In the genomic region with DNA sequence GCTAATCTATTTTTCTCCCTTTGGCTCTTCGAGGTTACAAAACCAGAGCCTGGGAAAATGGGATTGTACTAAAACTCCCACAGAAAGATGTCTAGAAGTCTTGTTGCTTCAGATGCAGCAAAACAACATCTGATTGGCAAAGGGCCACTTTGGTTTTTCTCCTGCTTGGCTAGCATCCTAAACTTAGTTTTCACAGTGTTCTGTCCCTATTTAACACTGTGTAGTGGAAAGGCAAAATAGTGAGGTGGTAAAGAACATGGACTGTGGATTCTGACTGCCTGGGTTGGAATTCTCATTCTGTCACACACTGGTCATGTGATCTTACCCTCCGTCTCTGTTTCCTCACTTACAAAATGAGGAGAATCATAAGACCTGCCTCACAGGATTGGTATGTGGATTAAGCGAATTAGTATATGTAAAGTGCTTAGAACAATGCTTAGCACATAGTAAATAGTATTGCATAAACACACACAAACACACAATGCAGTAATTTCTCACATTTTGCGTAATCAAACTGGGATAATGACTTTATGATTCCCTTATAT, we compare ENCODE assay signal across 13 cellular contexts. TPM values are rescaled to one million over a fixed set of nuclear protein-coding genes. Genes with fewer than 3 reads are reported as not detected.
A peak's percentile ranks its signal among the peaks of the same experiment; 100 is the strongest.
DNase-seq lines count a peak whose midpoint lies in the region; ATAC-seq, FAIRE-seq and TF ChIP-seq lines count a peak whose summit lies in the region.
"Had no signal": no experiment of that assay in that cellular context is flagged by ENCODE, and none has a peak within 500 bp of the region (broad histone marks: within the 10 kb centered on the region; RNA-seq: fewer than 3 reads in every experiment).

No MANE protein-coding gene starts in this region.

- no peaks in the 10 kb centered on the region for H3K79me2 ChIP-seq in HepG2 (ENCODE audit: insufficient read depth, low read length)

- in situ Hi-C loops in HepG2 (cut with HindIII; ENCODE audit: extremely low pct_ligation_motif_present, low pct_unique_long_range_greater_than_20kb), result no loop called here

- no peak for TF ChIP-seq CTCF in right lobe of liver (IDR thresholded peaks at IDR 0.05)
- no peak for TF ChIP-seq CTCF in HepG2 (CRISPR knock-in tag; IDR thresholded peaks at IDR 0.05)
- TF ChIP-seq CTCF in endodermal cell (conservative IDR thresholded peaks at IDR 0.05), result no peak
- no peak for TF ChIP-seq CTCF in lung (IDR thresholded peaks at IDR 0.05; ENCODE audit: control extremely low read depth, extremely low read depth)

- H3K27ac Mint-ChIP-seq in endodermal cell, result peak overlapping the region; percentile 65
- H3K27ac Mint-ChIP-seq in activated T-cell treated with anti-CD3 and anti-CD28 coated beads, Interleukin-2, amount 50 U/mL, for 24 hours, result no peak overlapping the region
- no peak overlapping the region for H3K27ac Mint-ChIP-seq in activated naive CD8-positive, alpha-beta T cell treated with anti-CD3 and anti-CD28 coated beads, Interleukin-2, amount 50 U/mL, for 24 hours
- H3K27ac Mint-ChIP-seq: T-cell had no signal

- H3K27me3 ChIP-seq in right lobe of liver (no peaks in the 10 kb centered on the region), HepG2 (ENCODE audit: control insufficient read depth in 1 of 2, insufficient read depth in 2 of 2, low read length in 2 of 2) (0 out of 5 replicates have a peak, but pooled peaks cover 0 to 3% of the 10 kb centered on the region in 2 experiments), endodermal cell (ENCODE audit: control insufficient read depth, insufficient read depth, low read length, poor library complexity, severe bottlenecking) (no peaks in the 10 kb centered on the region), lung (ENCODE audit: control insufficient read depth, insufficient read depth) (no peaks in the 10 kb centered on the region)
- H3K27me3 ChIP-seq: colonic mucosa had no signal

- H3K4me3 Mint-ChIP-seq in endodermal cell, result no peak overlapping the region
- no peak overlapping the region for H3K4me3 Mint-ChIP-seq in activated T-cell treated with anti-CD3 and anti-CD28 coated beads, Interleukin-2, amount 50 U/mL, for 24 hours
- H3K4me3 Mint-ChIP-seq in activated naive CD8-positive, alpha-beta T cell treated with anti-CD3 and anti-CD28 coated beads, Interleukin-2, amount 50 U/mL, for 24 hours, result no peak overlapping the region
- H3K4me3 Mint-ChIP-seq: T-cell had no signal

- H3K4me3 ChIP-seq in right lobe of liver (no peak overlapping the region), HepG2 (replicated peaks in 1 of 3; ENCODE audit: insufficient read depth in 1 of 3, low read depth in 2 of 3, low read length in 3 of 3) (no peak overlapping the region), endodermal cell (ENCODE audit: low read length) (no peak overlapping the region), lung (no peak overlapping the region)
- H3K4me3 ChIP-seq: colonic mucosa, psoas muscle had no signal

- no TSS peak for BruUV-seq in HepG2 (replicated peaks; lab: Mats Ljungman, UMichigan)

- POLR2A ChIA-PET in HepG2 (lab: Yijun Ruan, JAX), result no interaction called here

- H3K4me2 ChIP-seq in HepG2 (ENCODE audit: low read depth, low read length), result no peak overlapping the region

- no peaks in the 10 kb centered on the region for H3K9me3 ChIP-seq in right lobe of liver
- H3K9me3 ChIP-seq in HepG2 (ENCODE audit: low read length), result no peaks in the 10 kb centered on the region
- H3K9me3 ChIP-seq in endodermal cell (ENCODE audit: control insufficient read depth, low read length), result no peaks in the 10 kb centered on the region
- H3K9me3 ChIP-seq in lung (ENCODE audit: control insufficient read depth in 2 of 2, insufficient read depth in 1 of 2, low read length in 1 of 2), result no peaks in the 10 kb centered on the region
- H3K9me3 ChIP-seq: colonic mucosa, psoas muscle had no signal

- H3K27ac ChIP-seq in right lobe of liver (no peak overlapping the region), HepG2 (ENCODE audit: extremely low read length, insufficient read depth, low read length) (no peak overlapping the region), endodermal cell (ENCODE audit: low read depth, low read length) (no peak overlapping the region), lung (ENCODE audit: low read depth in 1 of 2, low read length in 1 of 2) (no peak overlapping the region)
- H3K27ac ChIP-seq: colonic mucosa, psoas muscle had no signal

- DNase-seq in right lobe of liver (no peak), HepG2 (ENCODE audit: low spot score) (no peak), endodermal cell (no peak), lung (ENCODE audit: low spot score) (no peak), hippocampal formation (lab: John Stamatoyannopoulos, UW) (no peak), GOT3 (lab: John Stamatoyannopoulos, UW) (no peak)
- DNase-seq in activated T-cell treated with anti-CD3 and anti-CD28 coated beads, Interleukin-2, amount 50 U/mL, for 24 hours, result no peak
- no peak for DNase-seq in activated naive CD8-positive, alpha-beta T cell treated with anti-CD3 and anti-CD28 coated beads, Interleukin-2, amount 50 U/mL, for 24 hours
- DNase-seq: colonic mucosa, NCI-H510A, psoas muscle, T-cell had no signal

- CTCF ChIA-PET in HepG2 (lab: Yijun Ruan, JAX; ENCODE audit: low intra/inter-chr PET ratio, low total read pairs), result no interaction called here

- H3K9ac ChIP-seq in HepG2 (ENCODE audit: insufficient read depth, low read depth, low read length) (no peak overlapping the region), endodermal cell (ENCODE audit: extremely low read depth, low read length, poor library complexity, severe bottlenecking) (no peak overlapping the region)

- whole genome bisulfite sequencing in right lobe of liver (ENCODE audit: insufficient coverage, low coverage, low lambda C conversion rate, missing lambda C conversion rate), result 64% methylated on average over 4 of the region's 4 CpGs
- 49% methylated on average over 4 of the region's 4 CpGs for WGBS in HepG2 (ENCODE audit: low lambda C conversion rate)
- WGBS in endodermal cell (ENCODE audit: insufficient coverage in 1 of 2, insufficient read length in 1 of 2), 2 experiments, result 83% methylated on average over 1 to 2 of the region's 4 CpGs
- WGBS in lung, 2 donors, result 67 to 72% methylated on average over 4 of the region's 4 CpGs

- intact Hi-C loops in right lobe of liver (cut with DNase I), result no loop called here
- intact Hi-C loops in HepG2 (cut with micrococcal nuclease; ENCODE audit: unreplicated experiment), result no loop called here

- peaks cover 5% of the 10 kb centered on the region for H3K4me1 Mint-ChIP-seq in endodermal cell
- H3K4me1 Mint-ChIP-seq in activated T-cell treated with anti-CD3 and anti-CD28 coated beads, Interleukin-2, amount 50 U/mL, for 24 hours (ENCODE audit: low read depth), result no peaks in the 10 kb centered on the region
- no peaks in the 10 kb centered on the region for H3K4me1 Mint-ChIP-seq in activated naive CD8-positive, alpha-beta T cell treated with anti-CD3 and anti-CD28 coated beads, Interleukin-2, amount 50 U/mL, for 24 hours
- H3K4me1 Mint-ChIP-seq: T-cell had no signal

- no peak for TF ChIP-seq RAD21 in HepG2 (CRISPR knock-in tag; IDR thresholded peaks at IDR 0.05)

- no peaks in the 10 kb centered on the region for H3K36me3 Mint-ChIP-seq in endodermal cell (ENCODE audit: low read depth)
- H3K36me3 Mint-ChIP-seq in activated T-cell treated with anti-CD3 and anti-CD28 coated beads, Interleukin-2, amount 50 U/mL, for 24 hours (ENCODE audit: low read depth), result no peaks in the 10 kb centered on the region
- H3K36me3 Mint-ChIP-seq in activated naive CD8-positive, alpha-beta T cell treated with anti-CD3 and anti-CD28 coated beads, Interleukin-2, amount 50 U/mL, for 24 hours (ENCODE audit: low read depth), result no peaks in the 10 kb centered on the region
- H3K36me3 Mint-ChIP-seq: T-cell had no signal

- FAIRE-seq in HepG2 (lab: Jason Lieb, UNC), result no peak
- FAIRE-seq: islet of Langerhans had no signal

- H2AFZ ChIP-seq in HepG2 (ENCODE audit: low read length), result no peak overlapping the region

- no peaks in the 10 kb centered on the region for H3K27me3 Mint-ChIP-seq in endodermal cell (ENCODE audit: insufficient read depth)
- no peaks in the 10 kb centered on the region for H3K27me3 Mint-ChIP-seq in activated T-cell treated with anti-CD3 and anti-CD28 coated beads, Interleukin-2, amount 50 U/mL, for 24 hours
- no peaks in the 10 kb centered on the region for H3K27me3 Mint-ChIP-seq in activated naive CD8-positive, alpha-beta T cell treated with anti-CD3 and anti-CD28 coated beads, Interleukin-2, amount 50 U/mL, for 24 hours

- H3K9me3 Mint-ChIP-seq in endodermal cell, result no peaks in the 10 kb centered on the region
- H3K9me3 Mint-ChIP-seq in activated T-cell treated with anti-CD3 and anti-CD28 coated beads, Interleukin-2, amount 50 U/mL, for 24 hours, result no peaks in the 10 kb centered on the region
- H3K9me3 Mint-ChIP-seq in activated naive CD8-positive, alpha-beta T cell treated with anti-CD3 and anti-CD28 coated beads, Interleukin-2, amount 50 U/mL, for 24 hours, result no peaks in the 10 kb centered on the region
- H3K9me3 Mint-ChIP-seq: T-cell had no signal

- ATAC-seq in right lobe of liver (peak in 3 of 4 donors; percentile 27 to 54 (median 28)), HepG2 (no peak), lung (ENCODE audit: insufficient read depth, low FRiP score) (peak; percentile 27)
- ATAC-seq in activated naive CD8-positive, alpha-beta T cell treated with anti-CD3 and anti-CD28 coated beads, Interleukin-2, amount 50 U/mL, for 24 hours, result no peak
- ATAC-seq: T-cell had no signal

- H4K20me1 ChIP-seq in HepG2 (ENCODE audit: insufficient read depth, low read length), result no peaks in the 10 kb centered on the region

- H3K36me3 ChIP-seq in right lobe of liver, result no peaks in the 10 kb centered on the region
- no peaks in the 10 kb centered on the region for H3K36me3 ChIP-seq in HepG2 (replicated peaks in 1 of 2; ENCODE audit: control insufficient read depth in 1 of 2, insufficient read depth in 2 of 2, low read length in 2 of 2)
- H3K36me3 ChIP-seq in endodermal cell (ENCODE audit: control insufficient read depth, insufficient read depth, low read length), result no peaks in the 10 kb centered on the region
- no peaks in the 10 kb centered on the region for H3K36me3 ChIP-seq in lung (ENCODE audit: control insufficient read depth in 2 of 2, insufficient read depth in 2 of 2, low read length in 2 of 2)
- H3K36me3 ChIP-seq: colonic mucosa had no signal

- TF ChIP-seq EP300 in HepG2 (IDR thresholded peaks at IDR 0.05; ENCODE audit: low read depth in 2 of 2, low read length in 2 of 2) (no peak), HepG2 (CRISPR knock-in tag; IDR thresholded peaks at IDR 0.05; ENCODE audit: borderline replicate concordance) (no peak)

- TF ChIP-seq POLR2A in right lobe of liver (IDR thresholded peaks at IDR 0.05), result no peak
- TF ChIP-seq POLR2A in HepG2 (IDR thresholded peaks at IDR 0.05; ENCODE audit: insufficient read depth in 1 of 2, low read depth in 2 of 2, low read length in 2 of 2), result no peak

- H3K4me1 ChIP-seq in right lobe of liver (no peaks in the 10 kb centered on the region), HepG2 (ENCODE audit: insufficient read depth, low read length) (peaks cover 3% of the 10 kb centered on the region), endodermal cell (ENCODE audit: control insufficient read depth, insufficient read depth, low read length) (peaks cover 2% of the 10 kb centered on the region), lung (ENCODE audit: control insufficient read depth in 2 of 2, insufficient read depth in 2 of 2, low read length in 2 of 2) (no peaks in the 10 kb centered on the region)
- H3K4me1 ChIP-seq: colonic mucosa, psoas muscle had no signal

RNA-seq across cellular contexts. Expression of a gene that starts 23.5 kb away (rescaled TPM):
- total RNA-seq in right lobe of liver (10 to 100 TPM in 5 of 6 experiments, 1 to 10 TPM in 1; 8.5 to 16.8 (median 13.8) TPM), HepG2 (2016; rRNA removed; fragmentation: Illumina TruSeq; extraction: Trizol) (15.5 and 16.7 TPM in 2 replicates), endodermal cell (10 to 100 TPM; 11.7 to 15.1 TPM), lung (1 to 10 TPM; 6.0 to 8.3 TPM)
- 1.9 and 2.5 TPM in 2 replicates for total RNA-seq in HepG2 (2016; cell fraction: cytosol; rRNA removed; fragmentation: Illumina TruSeq; extraction: Trizol; ENCODE audit: low read depth)
- 14.8 and 17.2 TPM in 2 replicates for total RNA-seq in HepG2 (2016; cell fraction: insoluble cytoplasmic fraction; rRNA removed; fragmentation: Illumina TruSeq; extraction: Trizol)
- total RNA-seq in HepG2 (2016; cell fraction: membrane; rRNA removed; fragmentation: Illumina TruSeq; extraction: Trizol), result 9.3 and 10.2 TPM in 2 replicates
- total RNA-seq in HepG2 (2016; cell fraction: nucleus; rRNA removed; fragmentation: Illumina TruSeq; extraction: Trizol), result 21.2 and 23.1 TPM in 2 replicates
- polyA plus RNA-seq in HepG2 (2011; rRNA removed) (3.1 and 3.8 TPM in 2 replicates), lung (1 to 10 TPM; 2.5 to 2.7 TPM)
- polyA plus RNA-seq in HepG2 (2011; cell fraction: cytosol; rRNA removed), result 1.9 and 2.8 TPM in 2 replicates
- 4.5 and 5.1 TPM in 2 replicates for polyA plus RNA-seq in HepG2 (2011; cell fraction: nucleus; rRNA removed)
- polyA plus RNA-seq in HepG2 (2012), result 5.9 and 7.7 TPM in 2 replicates
- polyA plus RNA-seq in HepG2 (2016; cell fraction: cytosol; fragmentation: Illumina TruSeq; extraction: Trizol; ENCODE audit: low read depth), result 1.2 TPM in 2 replicates
- 11.5 and 12.0 TPM in 2 replicates for polyA plus RNA-seq in HepG2 (2016; cell fraction: insoluble cytoplasmic fraction; fragmentation: Illumina TruSeq; extraction: Trizol; ENCODE audit: low read depth)
- polyA plus RNA-seq in HepG2 (2016; cell fraction: membrane; fragmentation: Illumina TruSeq; extraction: Trizol; ENCODE audit: low read depth), result 3.6 and 4.8 TPM in 2 replicates
- 11.2 and 11.6 TPM in 2 replicates for polyA plus RNA-seq in HepG2 (2016; cell fraction: nucleus; fragmentation: Illumina TruSeq; extraction: Trizol; ENCODE audit: insufficient read depth, low read depth)
- 2.8 and 5.2 TPM in 2 replicates for polyA minus RNA-seq in HepG2 (2011; rRNA and poly(A)+ RNA removed; ENCODE audit: low replicate concordance)
- 6.3 and 8.1 TPM in 2 replicates for polyA minus RNA-seq in HepG2 (2011; cell fraction: cytosol; rRNA and poly(A)+ RNA removed)
- 37.7 and 39.1 TPM in 2 replicates for polyA minus RNA-seq in HepG2 (2011; cell fraction: nucleus; rRNA and poly(A)+ RNA removed)
- 6.1 TPM for polyA plus RNA-seq in endodermal cell (2013, experiment 1 of 2)
- polyA plus RNA-seq in endodermal cell (2013, experiment 2 of 2), result 7.1 TPM

Comparison
In these comparisons a context has a peak if more than half of its experiments do, and no peak if none do; other contexts are left out.
1. ATAC-seq: peak in right lobe of liver (3 of 4) and lung (single experiment); none in HepG2 (single experiment) and activated naive CD8-positive, alpha-beta T cell treated with anti-CD3 and anti-CD28 coated beads, Interleukin-2, amount 50 U/mL, for 24 hours (single experiment).